25 cellular contexts compared by ENCODE assay signal in genomic region chr4:26360273-26360672, GRCh38. TPM values are rescaled to one million over a fixed set of nuclear protein-coding genes. Genes with fewer than 3 reads are reported as not detected.
A peak's percentile ranks its signal among the peaks of the same experiment; 100 is the strongest.
DNase-seq lines count a peak whose midpoint lies in the region; ATAC-seq and TF ChIP-seq lines count a peak whose summit lies in the region.
"Had no signal": no experiment of that assay in that cellular context is flagged by ENCODE, and none has a peak within 500 bp of the region (broad histone marks: within the 10 kb centered on the region; RNA-seq: fewer than 3 reads in every experiment).

No MANE protein-coding gene starts in this region.

- H3K27me3 ChIP-seq in CD4-positive, CD25-positive, alpha-beta regulatory T cell (ENCODE audit: control insufficient read depth, insufficient read depth, low read length), result no peaks in the 10 kb centered on the region
- no peaks in the 10 kb centered on the region for H3K27me3 ChIP-seq in colonic mucosa
- H3K27me3 ChIP-seq: BE2C, MG63, SJSA1 had no signal

- in situ Hi-C loops in KBM-7 (cut with MboI; ENCODE audit: low pct_unique_long_range_greater_than_20kb, low sequenced_read_pairs), result no loop called here

- intact Hi-C loops in colonic mucosa (cut with DNase I), result no loop called here

- H3K36me3 Mint-ChIP-seq in CD4-positive, CD25-positive, alpha-beta regulatory T cell, result no peaks in the 10 kb centered on the region
- no peaks in the 10 kb centered on the region for H3K36me3 Mint-ChIP-seq in WTC11
- no peaks in the 10 kb centered on the region for H3K36me3 Mint-ChIP-seq in mesothelial cell of epicardium
- H3K36me3 Mint-ChIP-seq in progenitor cell of endocrine pancreas (ENCODE audit: insufficient read depth), result no peaks in the 10 kb centered on the region

- H3K4me3 Mint-ChIP-seq in CD4-positive, CD25-positive, alpha-beta regulatory T cell, result peak overlapping the region in 1 of 4 donors; percentile 12
- H3K4me3 Mint-ChIP-seq in WTC11 (peak overlapping the region; percentile 2; the same call in 1 of the 2 replicates), mesothelial cell of epicardium (no peak overlapping the region), progenitor cell of endocrine pancreas (ENCODE audit: low read depth) (no peak overlapping the region)
- H3K4me3 Mint-ChIP-seq: CD14-positive monocyte had no signal

- CTCF ChIA-PET in HEK293 (lab: Yijun Ruan, JAX) (interaction anchor here (0.6 kb wide), 1 partner anchor 12 kb away, joined by 3 read pairs; no protein-coding TSS in a partner anchor), WTC11 (lab: Charles Lee) (interaction anchor here (0.7 kb wide), 1 partner anchor 31 kb away, joined by 3 read pairs; no protein-coding TSS in a partner anchor)

- H3K27me3 Mint-ChIP-seq in CD4-positive, CD25-positive, alpha-beta regulatory T cell, result no peaks in the 10 kb centered on the region
- no peaks in the 10 kb centered on the region for H3K27me3 Mint-ChIP-seq in WTC11 (ENCODE audit: low read depth)
- H3K27me3 Mint-ChIP-seq in mesothelial cell of epicardium (ENCODE audit: low read depth), result no peaks in the 10 kb centered on the region
- H3K27me3 Mint-ChIP-seq in progenitor cell of endocrine pancreas, result no peaks in the 10 kb centered on the region

- POLR2A ChIA-PET in HEK293 (lab: Yijun Ruan, JAX) (no interaction called here), WTC11 (lab: Charles Lee) (interaction anchor here (0.6 kb wide), 1 partner anchor 12 kb away, joined by 3 read pairs; no protein-coding TSS in a partner anchor)

- no peaks in the 10 kb centered on the region for H3K36me3 ChIP-seq in CD4-positive, CD25-positive, alpha-beta regulatory T cell (ENCODE audit: control insufficient read depth, insufficient read depth, low read length)
- H3K36me3 ChIP-seq in HEK293 (ENCODE audit: control insufficient read depth in 2 of 2, insufficient read depth in 1 of 2, low read length in 2 of 2) (no peaks in the 10 kb centered on the region), colonic mucosa (no peaks in the 10 kb centered on the region)
- H3K36me3 ChIP-seq: BE2C, SJSA1 had no signal

- TF ChIP-seq CTCF in HEK293 (tag by site-specific recombination; IDR thresholded peaks at IDR 0.05) (no peak), WTC11 (IDR thresholded peaks at IDR 0.05) (no peak), mesothelial cell of epicardium (IDR thresholded peaks at IDR 0.05; ENCODE audit: unreplicated experiment) (no peak), progenitor cell of endocrine pancreas (IDR thresholded peaks at IDR 0.05; ENCODE audit: unreplicated experiment) (no peak), colonic mucosa (IDR thresholded peaks at IDR 0.05) (no peak)

- no peak for DNase-seq in CD4-positive, CD25-positive, alpha-beta regulatory T cell
- no peak for DNase-seq in WTC11 (ENCODE audit: low spot score)
- no peak for DNase-seq in mesothelial cell of epicardium (ENCODE audit: low spot score in 2 of 2, unreplicated experiment in 2 of 2)
- DNase-seq in KBM-7, result no peak
- no peak for DNase-seq in progenitor cell of endocrine pancreas (ENCODE audit: low spot score, unreplicated experiment)
- DNase-seq in colonic mucosa, result no peak
- DNase-seq: 8988T; BE2C; HCEC 1CT; NCI-H1417; NCI-H1694; NCI-H2029 treated with DMSO at 0.1 percent for 48 hours; NCI-H2171 treated with DMSO at 0.1 percent for 48 hours; NCI-H524; NCI-H82; NK-92 treated with Interleukin-12 subunit alpha and Interleukin-12 subunit beta, amount 100 ng/mL, for 24 hours; PC-9 had no signal

- peak overlapping the region in 2 of 3 donors; percentile 34 to 57 for H3K27ac Mint-ChIP-seq in CD4-positive, CD25-positive, alpha-beta regulatory T cell
- H3K27ac Mint-ChIP-seq in WTC11, result peak overlapping the region; percentile 22
- H3K27ac Mint-ChIP-seq in mesothelial cell of epicardium, result peak overlapping the region; percentile 40
- H3K27ac Mint-ChIP-seq in progenitor cell of endocrine pancreas, result no peak overlapping the region

- no peaks in the 10 kb centered on the region for H3K9me3 ChIP-seq in CD4-positive, CD25-positive, alpha-beta regulatory T cell (ENCODE audit: control insufficient read depth in 2 of 2, low read length in 2 of 2)
- H3K9me3 ChIP-seq in HEK293 (ENCODE audit: control insufficient read depth, insufficient read depth, low read depth, low read length), result no peaks in the 10 kb centered on the region
- H3K9me3 ChIP-seq in colonic mucosa, result no peaks in the 10 kb centered on the region
- H3K9me3 ChIP-seq: BE2C, MG63, SJSA1 had no signal

- no peak for ATAC-seq in CD4-positive, CD25-positive, alpha-beta regulatory T cell (ENCODE audit: low read depth in 2 of 2)
- no peak for ATAC-seq in WTC11
- no peak for ATAC-seq in HG02588 (IDR thresholded peaks at IDR 0.05; ENCODE audit: unreplicated experiment)
- ATAC-seq: K562, Right ventricle myocardium inferior had no signal

- H3K9ac ChIP-seq in colonic mucosa (ENCODE audit: low read depth in 2 of 2, low read length in 2 of 2), result no peak overlapping the region

- H3K27ac ChIP-seq in CD4-positive, CD25-positive, alpha-beta regulatory T cell (ENCODE audit: insufficient read depth, low read length, poor library complexity, severe bottlenecking), result no peak overlapping the region
- no peak overlapping the region for H3K27ac ChIP-seq in HEK293 (ENCODE audit: extremely low read depth, low read depth, low read length)
- H3K27ac ChIP-seq in colonic mucosa, result no peak overlapping the region
- H3K27ac ChIP-seq: GM23248, PC-9, SJSA1 had no signal

- peaks cover 22 to 44% (median 24%) of the 10 kb centered on the region in 4 donors for H3K4me1 Mint-ChIP-seq in CD4-positive, CD25-positive, alpha-beta regulatory T cell
- H3K4me1 Mint-ChIP-seq in WTC11 (peaks cover 35% of the 10 kb centered on the region), mesothelial cell of epicardium (peaks cover 20% of the 10 kb centered on the region), progenitor cell of endocrine pancreas (ENCODE audit: low read depth) (peaks cover 7% of the 10 kb centered on the region)

- H3K4me1 ChIP-seq in CD4-positive, CD25-positive, alpha-beta regulatory T cell (ENCODE audit: control insufficient read depth, insufficient read depth, low read length, poor library complexity, severe bottlenecking), result peaks cover 32% of the 10 kb centered on the region
- H3K4me1 ChIP-seq in HEK293 (ENCODE audit: control insufficient read depth, insufficient read depth, low read length) (0 out of 2 replicates have a peak, but pooled peaks cover 2% of the 10 kb centered on the region), colonic mucosa (no peaks in the 10 kb centered on the region)

- no peaks in the 10 kb centered on the region for H3K9me3 Mint-ChIP-seq in CD4-positive, CD25-positive, alpha-beta regulatory T cell
- H3K9me3 Mint-ChIP-seq in WTC11 (no peaks in the 10 kb centered on the region), mesothelial cell of epicardium (no peaks in the 10 kb centered on the region), progenitor cell of endocrine pancreas (ENCODE audit: low read depth) (no peaks in the 10 kb centered on the region)
- H3K9me3 Mint-ChIP-seq: CD14-positive monocyte had no signal

- no peak overlapping the region for H3K4me3 ChIP-seq in CD4-positive, CD25-positive, alpha-beta regulatory T cell (ENCODE audit: low read depth, low read length)
- H3K4me3 ChIP-seq in HEK293 (ENCODE audit: low read depth, low read length), result no peak overlapping the region
- H3K4me3 ChIP-seq in colonic mucosa, result no peak overlapping the region
- H3K4me3 ChIP-seq: K562, PC-9, SJSA1 had no signal

TF ChIP-seq in HEK293, 187 proteins besides CTCF, POLR2A, EP300 and RAD21 (continues in another document):
- no peak for TF ChIP-seq ZNF664 (tag by site-specific recombination; IDR thresholded peaks at IDR 0.05)
- TF ChIP-seq, protein P1, sequence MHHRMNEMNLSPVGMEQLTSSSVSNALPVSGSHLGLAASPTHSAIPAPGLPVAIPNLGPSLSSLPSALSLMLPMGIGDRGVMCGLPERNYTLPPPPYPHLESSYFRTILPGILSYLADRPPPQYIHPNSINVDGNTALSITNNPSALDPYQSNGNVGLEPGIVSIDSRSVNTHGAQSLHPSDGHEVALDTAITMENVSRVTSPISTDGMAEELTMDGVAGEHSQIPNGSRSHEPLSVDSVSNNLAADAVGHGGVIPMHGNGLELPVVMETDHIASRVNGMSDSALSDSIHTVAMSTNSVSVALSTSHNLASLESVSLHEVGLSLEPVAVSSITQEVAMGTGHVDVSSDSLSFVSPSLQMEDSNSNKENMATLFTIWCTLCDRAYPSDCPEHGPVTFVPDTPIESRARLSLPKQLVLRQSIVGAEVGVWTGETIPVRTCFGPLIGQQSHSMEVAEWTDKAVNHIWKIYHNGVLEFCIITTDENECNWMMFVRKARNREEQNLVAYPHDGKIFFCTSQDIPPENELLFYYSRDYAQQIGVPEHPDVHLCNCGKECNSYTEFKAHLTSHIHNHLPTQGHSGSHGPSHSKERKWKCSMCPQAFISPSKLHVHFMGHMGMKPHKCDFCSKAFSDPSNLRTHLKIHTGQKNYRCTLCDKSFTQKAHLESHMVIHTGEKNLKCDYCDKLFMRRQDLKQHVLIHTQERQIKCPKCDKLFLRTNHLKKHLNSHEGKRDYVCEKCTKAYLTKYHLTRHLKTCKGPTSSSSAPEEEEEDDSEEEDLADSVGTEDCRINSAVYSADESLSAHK (tag by site-specific recombination; IDR thresholded peaks at IDR 0.05), result peak; percentile 78

TF ChIP-seq in WTC11, 78 proteins besides CTCF, POLR2A, EP300 and RAD21 (continues in another document):
- TF ChIP-seq, protein P2, sequence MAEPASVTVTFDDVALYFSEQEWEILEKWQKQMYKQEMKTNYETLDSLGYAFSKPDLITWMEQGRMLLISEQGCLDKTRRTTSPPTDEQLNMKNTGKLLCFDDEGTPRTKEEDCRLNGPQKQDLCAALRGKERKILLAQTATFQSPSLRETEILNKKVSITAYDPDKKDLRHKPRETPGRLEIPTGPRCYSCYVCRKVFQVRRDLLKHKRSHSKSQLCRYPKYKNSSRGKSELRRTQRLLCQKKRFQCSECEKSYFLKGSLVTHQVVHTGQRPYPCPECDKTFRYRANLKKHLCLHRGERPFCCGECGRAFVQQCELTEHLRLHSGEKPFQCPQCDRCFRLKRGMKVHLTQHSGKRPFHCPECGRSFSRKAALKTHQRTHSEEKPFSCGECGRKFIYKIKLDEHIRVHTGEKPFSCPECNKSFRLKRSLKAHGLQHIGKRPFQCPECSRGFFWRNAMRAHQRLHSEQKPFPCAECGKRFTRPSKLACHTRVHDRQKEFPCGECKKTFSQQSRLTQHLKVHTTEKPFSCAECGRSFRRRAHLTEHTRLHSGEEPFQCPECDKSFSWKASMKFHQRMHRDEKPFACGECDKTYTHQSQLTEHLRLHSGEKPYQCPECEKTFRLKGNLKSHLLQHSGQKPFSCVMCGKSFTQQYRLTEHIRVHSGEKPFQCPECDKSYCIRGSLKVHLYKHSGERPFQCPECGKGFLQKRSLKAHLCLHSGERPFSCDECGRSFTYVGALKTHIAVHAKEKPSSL (CRISPR knock-in tag; conservative IDR thresholded peaks at IDR 0.05), result no peak

RNA-seq across cellular contexts. Expression of gene RBPJ, which starts 39.5 kb away (rescaled TPM):
- total RNA-seq in CD4-positive, CD25-positive, alpha-beta regulatory T cell, result 88.4 TPM
- 100 to 1,000 TPM in 2 of 4 donors, 10 to 100 TPM in 2; 68.5 to 120 (median 98.0) TPM for polyA plus RNA-seq in CD4-positive, CD25-positive, alpha-beta regulatory T cell
- total RNA-seq in WTC11 (2021) (163 to 167 TPM (median 163 TPM) in 3 replicates), mesothelial cell of epicardium (83.5 to 87.0 TPM (median 86.1 TPM) in 3 replicates), progenitor cell of endocrine pancreas (162 and 173 TPM in 2 replicates), colonic mucosa (10 to 100 TPM; 41.7 to 98.2 TPM)
